In genomic region chr3:174072675-174073074, GRCh38 we compare ENCODE assay signal across 1 cellular context.
TF ChIP-seq lines count a peak whose summit lies in the region.

No MANE protein-coding gene starts in this region.

TF ChIP-seq in GM12878, 131 proteins besides CTCF, POLR2A, EP300 and RAD21 (continued from another document):
- TF ChIP-seq, protein P1, sequence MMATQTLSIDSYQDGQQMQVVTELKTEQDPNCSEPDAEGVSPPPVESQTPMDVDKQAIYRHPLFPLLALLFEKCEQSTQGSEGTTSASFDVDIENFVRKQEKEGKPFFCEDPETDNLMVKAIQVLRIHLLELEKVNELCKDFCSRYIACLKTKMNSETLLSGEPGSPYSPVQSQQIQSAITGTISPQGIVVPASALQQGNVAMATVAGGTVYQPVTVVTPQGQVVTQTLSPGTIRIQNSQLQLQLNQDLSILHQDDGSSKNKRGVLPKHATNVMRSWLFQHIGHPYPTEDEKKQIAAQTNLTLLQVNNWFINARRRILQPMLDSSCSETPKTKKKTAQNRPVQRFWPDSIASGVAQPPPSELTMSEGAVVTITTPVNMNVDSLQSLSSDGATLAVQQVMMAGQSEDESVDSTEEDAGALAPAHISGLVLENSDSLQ (IDR thresholded peaks at IDR 0.05), result no peak
- TF ChIP-seq JUND (IDR thresholded peaks at IDR 0.05; ENCODE audit: low read depth, low read length) (no peak), IRF3 (IDR thresholded peaks at IDR 0.05) (no peak), SKIL (IDR thresholded peaks at IDR 0.05; ENCODE audit: low read depth, poor library complexity, severe bottlenecking) (no peak), KAT2A (conservative IDR thresholded peaks at IDR 0.05; ENCODE audit: control insufficient read depth, low read depth, low read length) (no peak), JUNB (IDR thresholded peaks at IDR 0.05) (no peak), GABPA (IDR thresholded peaks at IDR 0.05; ENCODE audit: low read depth) (no peak), NRF1 (conservative IDR thresholded peaks at IDR 0.05; ENCODE audit: low read depth, low read length) (no peak), ATF7 (IDR thresholded peaks at IDR 0.05; ENCODE audit: low read depth) (no peak), LARP7 (IDR thresholded peaks at IDR 0.05) (no peak), NR2C1 (IDR thresholded peaks at IDR 0.05) (no peak)
- TF ChIP-seq, protein P2, sequence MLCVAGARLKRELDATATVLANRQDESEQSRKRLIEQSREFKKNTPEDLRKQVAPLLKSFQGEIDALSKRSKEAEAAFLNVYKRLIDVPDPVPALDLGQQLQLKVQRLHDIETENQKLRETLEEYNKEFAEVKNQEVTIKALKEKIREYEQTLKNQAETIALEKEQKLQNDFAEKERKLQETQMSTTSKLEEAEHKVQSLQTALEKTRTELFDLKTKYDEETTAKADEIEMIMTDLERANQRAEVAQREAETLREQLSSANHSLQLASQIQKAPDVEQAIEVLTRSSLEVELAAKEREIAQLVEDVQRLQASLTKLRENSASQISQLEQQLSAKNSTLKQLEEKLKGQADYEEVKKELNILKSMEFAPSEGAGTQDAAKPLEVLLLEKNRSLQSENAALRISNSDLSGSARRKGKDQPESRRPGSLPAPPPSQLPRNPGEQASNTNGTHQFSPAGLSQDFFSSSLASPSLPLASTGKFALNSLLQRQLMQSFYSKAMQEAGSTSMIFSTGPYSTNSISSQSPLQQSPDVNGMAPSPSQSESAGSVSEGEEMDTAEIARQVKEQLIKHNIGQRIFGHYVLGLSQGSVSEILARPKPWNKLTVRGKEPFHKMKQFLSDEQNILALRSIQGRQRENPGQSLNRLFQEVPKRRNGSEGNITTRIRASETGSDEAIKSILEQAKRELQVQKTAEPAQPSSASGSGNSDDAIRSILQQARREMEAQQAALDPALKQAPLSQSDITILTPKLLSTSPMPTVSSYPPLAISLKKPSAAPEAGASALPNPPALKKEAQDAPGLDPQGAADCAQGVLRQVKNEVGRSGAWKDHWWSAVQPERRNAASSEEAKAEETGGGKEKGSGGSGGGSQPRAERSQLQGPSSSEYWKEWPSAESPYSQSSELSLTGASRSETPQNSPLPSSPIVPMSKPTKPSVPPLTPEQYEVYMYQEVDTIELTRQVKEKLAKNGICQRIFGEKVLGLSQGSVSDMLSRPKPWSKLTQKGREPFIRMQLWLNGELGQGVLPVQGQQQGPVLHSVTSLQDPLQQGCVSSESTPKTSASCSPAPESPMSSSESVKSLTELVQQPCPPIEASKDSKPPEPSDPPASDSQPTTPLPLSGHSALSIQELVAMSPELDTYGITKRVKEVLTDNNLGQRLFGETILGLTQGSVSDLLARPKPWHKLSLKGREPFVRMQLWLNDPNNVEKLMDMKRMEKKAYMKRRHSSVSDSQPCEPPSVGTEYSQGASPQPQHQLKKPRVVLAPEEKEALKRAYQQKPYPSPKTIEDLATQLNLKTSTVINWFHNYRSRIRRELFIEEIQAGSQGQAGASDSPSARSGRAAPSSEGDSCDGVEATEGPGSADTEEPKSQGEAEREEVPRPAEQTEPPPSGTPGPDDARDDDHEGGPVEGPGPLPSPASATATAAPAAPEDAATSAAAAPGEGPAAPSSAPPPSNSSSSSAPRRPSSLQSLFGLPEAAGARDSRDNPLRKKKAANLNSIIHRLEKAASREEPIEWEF (IDR thresholded peaks at IDR 0.05; ENCODE audit: insufficient replicate concordance, low read depth, low read length), result no peak
- TF ChIP-seq, protein P3, sequence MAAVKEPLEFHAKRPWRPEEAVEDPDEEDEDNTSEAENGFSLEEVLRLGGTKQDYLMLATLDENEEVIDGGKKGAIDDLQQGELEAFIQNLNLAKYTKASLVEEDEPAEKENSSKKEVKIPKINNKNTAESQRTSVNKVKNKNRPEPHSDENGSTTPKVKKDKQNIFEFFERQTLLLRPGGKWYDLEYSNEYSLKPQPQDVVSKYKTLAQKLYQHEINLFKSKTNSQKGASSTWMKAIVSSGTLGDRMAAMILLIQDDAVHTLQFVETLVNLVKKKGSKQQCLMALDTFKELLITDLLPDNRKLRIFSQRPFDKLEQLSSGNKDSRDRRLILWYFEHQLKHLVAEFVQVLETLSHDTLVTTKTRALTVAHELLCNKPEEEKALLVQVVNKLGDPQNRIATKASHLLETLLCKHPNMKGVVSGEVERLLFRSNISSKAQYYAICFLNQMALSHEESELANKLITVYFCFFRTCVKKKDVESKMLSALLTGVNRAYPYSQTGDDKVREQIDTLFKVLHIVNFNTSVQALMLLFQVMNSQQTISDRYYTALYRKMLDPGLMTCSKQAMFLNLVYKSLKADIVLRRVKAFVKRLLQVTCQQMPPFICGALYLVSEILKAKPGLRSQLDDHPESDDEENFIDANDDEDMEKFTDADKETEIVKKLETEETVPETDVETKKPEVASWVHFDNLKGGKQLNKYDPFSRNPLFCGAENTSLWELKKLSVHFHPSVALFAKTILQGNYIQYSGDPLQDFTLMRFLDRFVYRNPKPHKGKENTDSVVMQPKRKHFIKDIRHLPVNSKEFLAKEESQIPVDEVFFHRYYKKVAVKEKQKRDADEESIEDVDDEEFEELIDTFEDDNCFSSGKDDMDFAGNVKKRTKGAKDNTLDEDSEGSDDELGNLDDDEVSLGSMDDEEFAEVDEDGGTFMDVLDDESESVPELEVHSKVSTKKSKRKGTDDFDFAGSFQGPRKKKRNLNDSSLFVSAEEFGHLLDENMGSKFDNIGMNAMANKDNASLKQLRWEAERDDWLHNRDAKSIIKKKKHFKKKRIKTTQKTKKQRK (IDR thresholded peaks at IDR 0.05; ENCODE audit: low read depth, low read length), result no peak
